In the genomic region with DNA sequence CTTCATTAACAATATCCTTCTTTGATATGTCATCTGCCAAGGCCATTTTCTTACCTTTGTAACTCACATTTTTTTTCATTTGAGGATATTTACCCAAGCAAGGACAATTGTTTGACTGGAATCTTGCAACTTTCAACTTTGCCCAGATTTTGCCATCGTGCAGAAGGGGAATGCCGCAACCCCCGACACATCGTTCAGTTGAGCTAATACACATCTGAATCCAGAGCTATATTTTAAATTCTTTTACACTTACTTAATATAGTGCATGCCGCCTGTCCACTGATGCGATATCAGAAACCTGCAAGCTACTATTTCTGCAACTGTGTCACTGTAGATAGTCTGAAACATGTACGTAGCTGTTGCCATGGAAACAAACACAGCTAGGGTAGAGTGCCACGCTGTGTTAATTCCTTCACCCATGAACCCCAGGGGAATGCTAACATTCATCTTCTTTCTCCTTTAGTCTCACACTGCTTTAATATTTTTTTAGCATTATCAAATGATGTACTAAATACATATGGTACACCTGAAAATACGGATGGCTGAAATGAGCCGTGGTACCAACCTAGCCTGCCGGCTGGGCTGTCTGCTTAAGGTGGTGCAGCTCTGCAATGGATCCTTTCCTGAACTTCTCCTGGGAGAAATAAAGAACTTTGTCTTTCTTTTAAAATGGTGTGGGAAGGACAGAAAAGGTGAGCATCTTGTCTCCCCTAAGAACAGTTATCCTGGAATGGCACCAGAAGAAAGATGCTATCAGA, we compare ENCODE assay signal across 11 cellular contexts.
DNase-seq lines count a peak whose midpoint lies in the region; ATAC-seq, FAIRE-seq and TF ChIP-seq lines count a peak whose summit lies in the region.
"Had no signal": no experiment of that assay in that cellular context is flagged by ENCODE, and none has a peak within 500 bp of the region (broad histone marks: within the 10 kb centered on the region; RNA-seq: fewer than 3 reads in every experiment).

No MANE protein-coding gene starts in this region.

- no peak for TF ChIP-seq POLR2A in K562 (conservative IDR thresholded peaks at IDR 0.05)

- intact Hi-C loops in A673 (cut with micrococcal nuclease; ENCODE audit: unreplicated experiment) (no loop called here), K562 (cut with micrococcal nuclease) (no loop called here)

- CTCF ChIA-PET in A673 (lab: Charles Lee) (interaction anchor here (0.6 kb wide), 1 partner anchor 406 kb away, joined by 4 read pairs; no protein-coding TSS in a partner anchor), K562 (lab: Yijun Ruan, JAX; ENCODE audit: low intra/inter-chr PET ratio) (no interaction called here)

- ATAC-seq in HG03060 (IDR thresholded peaks at IDR 0.05; ENCODE audit: low read depth, unreplicated experiment), result peak; percentile 99
- no peak for ATAC-seq in K562
- ATAC-seq in natural killer cell treated with Interleukin-12 subunit alpha and Interleukin-12 subunit beta and Interleukin-15 and Interleukin-18, amount 100 ng/mL, for 72 hours, result no peak
- ATAC-seq: psoas muscle had no signal

- DNase-seq in A673 (ENCODE audit: low spot score), result peak; percentile 33
- DNase-seq in GM19239 (ENCODE audit: insufficient read length, low spot score), result peak; percentile 38
- DNase-seq in K562 (ENCODE audit: extremely low read depth in 1 of 4, low spot score in 3 of 4), result no peak
- DNase-seq in COLO829 (ENCODE audit: low spot score), result no peak
- DNase-seq in stimulated activated CD4-positive, alpha-beta T cell treated with anti-CD3 and anti-CD28 coated beads, Interleukin-15, amount 100 ng/mL, for 24 hours, result no peak
- no peak for DNase-seq in natural killer cell treated with Interleukin-12 subunit alpha and Interleukin-12 subunit beta and Interleukin-15 and Interleukin-18, amount 100 ng/mL, for 72 hours (ENCODE audit: low spot score)
- DNase-seq in glutamatergic neuron, result no peak
- DNase-seq: KG1, psoas muscle had no signal

- WGBS in K562 (ENCODE audit: insufficient coverage, low coverage, missing lambda C conversion rate), result 11% methylated on average over 10 of the region's 11 CpGs

- POLR2A ChIA-PET in A673 (lab: Charles Lee; ENCODE audit: low non-redundant PET), result no interaction called here
- POLR2A ChIA-PET in K562 (lab: Yijun Ruan, JAX), result no interaction called here

- no peaks in the 10 kb centered on the region for H3K27me3 ChIP-seq in A673 (replicated peaks; ENCODE audit: insufficient read depth, low read depth, low read length, poor library complexity)
- peaks cover 2 to 16% of the 10 kb centered on the region in 2 experiments; a peak in 3 of 5 replicates for H3K27me3 ChIP-seq in K562 (ENCODE audit: control insufficient read depth in 2 of 2, insufficient read depth in 2 of 2, low read length in 2 of 2)

- H3K27me3 Mint-ChIP-seq in natural killer cell treated with Interleukin-12 subunit alpha and Interleukin-12 subunit beta and Interleukin-15 and Interleukin-18, amount 100 ng/mL, for 72 hours, result no peaks in the 10 kb centered on the region
- H3K27me3 Mint-ChIP-seq in glutamatergic neuron (ENCODE audit: unreplicated experiment), result peaks cover 2% of the 10 kb centered on the region

- H3K27ac Mint-ChIP-seq in natural killer cell treated with Interleukin-12 subunit alpha and Interleukin-12 subunit beta and Interleukin-15 and Interleukin-18, amount 100 ng/mL, for 72 hours, result no peak overlapping the region
- no peak overlapping the region for H3K27ac Mint-ChIP-seq in glutamatergic neuron (ENCODE audit: unreplicated experiment)

- H3K27ac ChIP-seq in A673 (ENCODE audit: low read depth, low read length, poor library complexity, severe bottlenecking), result no peak overlapping the region
- H3K27ac ChIP-seq in K562 (ENCODE audit: extremely low read depth, low read depth, low read length), result no peak overlapping the region
- H3K27ac ChIP-seq: epithelial cell of prostate, psoas muscle had no signal

- no peak for TF ChIP-seq RAD21 in K562 (CRISPR knock-in tag; conservative IDR thresholded peaks at IDR 0.05 in 1 of 2, IDR thresholded peaks at IDR 0.05 in 1 of 2)

- in situ Hi-C loops in K562 (cut with MboI), result no loop called here

- H3K36me3 Mint-ChIP-seq in natural killer cell treated with Interleukin-12 subunit alpha and Interleukin-12 subunit beta and Interleukin-15 and Interleukin-18, amount 100 ng/mL, for 72 hours, result no peaks in the 10 kb centered on the region
- no peaks in the 10 kb centered on the region for H3K36me3 Mint-ChIP-seq in glutamatergic neuron (ENCODE audit: unreplicated experiment)

- H3K9me3 Mint-ChIP-seq in natural killer cell treated with Interleukin-12 subunit alpha and Interleukin-12 subunit beta and Interleukin-15 and Interleukin-18, amount 100 ng/mL, for 72 hours, result no peaks in the 10 kb centered on the region
- H3K9me3 Mint-ChIP-seq in glutamatergic neuron (ENCODE audit: unreplicated experiment), result peaks cover 8% of the 10 kb centered on the region

- no peak overlapping the region for H3K9ac ChIP-seq in K562 (ENCODE audit: insufficient read depth in 1 of 2, low read depth in 2 of 2, low read length in 2 of 2)

- H3K4me1 Mint-ChIP-seq in natural killer cell treated with Interleukin-12 subunit alpha and Interleukin-12 subunit beta and Interleukin-15 and Interleukin-18, amount 100 ng/mL, for 72 hours (ENCODE audit: low read depth in 2 of 2), result peaks cover 16 to 22% of the 10 kb centered on the region in 2 donors
- peaks cover 28% of the 10 kb centered on the region for H3K4me1 Mint-ChIP-seq in glutamatergic neuron (ENCODE audit: low read depth, unreplicated experiment)

- H3K36me3 ChIP-seq in A673 (ENCODE audit: insufficient read depth, low read length, poor library complexity, severe bottlenecking), result no peaks in the 10 kb centered on the region
- H3K36me3 ChIP-seq in K562 (ENCODE audit: control insufficient read depth, insufficient read depth, low read length), result no peaks in the 10 kb centered on the region

- no peak overlapping the region for H3K4me3 Mint-ChIP-seq in natural killer cell treated with Interleukin-12 subunit alpha and Interleukin-12 subunit beta and Interleukin-15 and Interleukin-18, amount 100 ng/mL, for 72 hours
- H3K4me3 Mint-ChIP-seq in glutamatergic neuron (ENCODE audit: unreplicated experiment), result no peak overlapping the region

- no peak overlapping the region for H3K4me2 ChIP-seq in K562 (ENCODE audit: insufficient read depth, low read length)

- no peaks in the 10 kb centered on the region for H4K20me1 ChIP-seq in K562 (replicated peaks; ENCODE audit: control insufficient read depth, insufficient read depth, low read length)

- H3K79me2 ChIP-seq in K562 (ENCODE audit: control insufficient read depth, insufficient read depth, low read length), result no peaks in the 10 kb centered on the region

- H3K9me3 ChIP-seq in A673 (ENCODE audit: low read depth, low read length, poor library complexity, severe bottlenecking), result no peaks in the 10 kb centered on the region
- no peaks in the 10 kb centered on the region for H3K9me3 ChIP-seq in K562 (replicated peaks; ENCODE audit: control insufficient read depth, insufficient read depth, low read depth, low read length)
- H3K9me3 ChIP-seq: psoas muscle had no signal

- H3K4me1 ChIP-seq in A673 (ENCODE audit: insufficient read depth, low read length, poor library complexity, severe bottlenecking) (no peaks in the 10 kb centered on the region), K562 (replicated peaks in 1 of 2; ENCODE audit: control insufficient read depth in 2 of 2, insufficient read depth in 2 of 2, low read length in 2 of 2) (no peaks in the 10 kb centered on the region)
- H3K4me1 ChIP-seq: psoas muscle had no signal

- no peak for TF ChIP-seq EP300 in K562 (IDR thresholded peaks at IDR 0.05; ENCODE audit: low read length)

- TF ChIP-seq CTCF in A673 (conservative IDR thresholded peaks at IDR 0.05; ENCODE audit: low read depth, low read length) (no peak), K562 (IDR thresholded peaks at IDR 0.05 in 2 of 3, conservative IDR thresholded peaks at IDR 0.05 in 1 of 3; ENCODE audit: insufficient read depth in 2 of 3, low read depth in 1 of 3, low read length in 3 of 3) (no peak), glutamatergic neuron (IDR thresholded peaks at IDR 0.05; ENCODE audit: partially characterized antibody, unreplicated experiment) (no peak)

- H3K4me3 ChIP-seq in A673 (ENCODE audit: low read depth, low read length, poor library complexity, severe bottlenecking) (no peak overlapping the region), K562 (no peak overlapping the region)
- H3K4me3 ChIP-seq: psoas muscle had no signal

- peak; percentile 58 for FAIRE-seq in GM19239 (lab: Jason Lieb, UNC)
- FAIRE-seq in K562 (lab: Jason Lieb, UNC), result no peak

- BruUV-seq in A673 (replicated peaks; lab: Mats Ljungman, UMichigan) (no TSS peak), K562 (replicated peaks; lab: Mats Ljungman, UMichigan) (no TSS peak)

- no peak overlapping the region for H2AFZ ChIP-seq in K562 (ENCODE audit: low read depth, low read length)

- H3K9me1 ChIP-seq in K562 (ENCODE audit: control insufficient read depth, insufficient read depth, low read length), result no peaks in the 10 kb centered on the region

TF ChIP-seq in K562, 482 proteins besides CTCF, POLR2A, EP300 and RAD21:
- TF ChIP-seq RFX1 (IDR thresholded peaks at IDR 0.05) (peak; percentile 78), CBX2 (IDR thresholded peaks at IDR 0.05; ENCODE audit: insufficient read depth, low read length, poor library complexity, severe bottlenecking) (no peak), TGIF2 (CRISPR knock-in tag; IDR thresholded peaks at IDR 0.05) (no peak)
- TF ChIP-seq, protein P1, sequence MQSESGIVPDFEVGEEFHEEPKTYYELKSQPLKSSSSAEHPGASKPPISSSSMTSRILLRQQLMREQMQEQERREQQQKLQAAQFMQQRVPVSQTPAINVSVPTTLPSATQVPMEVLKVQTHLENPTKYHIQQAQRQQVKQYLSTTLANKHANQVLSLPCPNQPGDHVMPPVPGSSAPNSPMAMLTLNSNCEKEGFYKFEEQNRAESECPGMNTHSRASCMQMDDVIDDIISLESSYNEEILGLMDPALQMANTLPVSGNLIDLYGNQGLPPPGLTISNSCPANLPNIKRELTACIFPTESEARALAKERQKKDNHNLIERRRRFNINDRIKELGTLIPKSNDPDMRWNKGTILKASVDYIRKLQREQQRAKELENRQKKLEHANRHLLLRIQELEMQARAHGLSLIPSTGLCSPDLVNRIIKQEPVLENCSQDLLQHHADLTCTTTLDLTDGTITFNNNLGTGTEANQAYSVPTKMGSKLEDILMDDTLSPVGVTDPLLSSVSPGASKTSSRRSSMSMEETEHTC (IDR thresholded peaks at IDR 0.05), result no peak

Comparison
In these comparisons a context has a peak if more than half of its experiments do, and no peak if none do; other contexts are left out.
1. DNase-seq: peak in A673 (single experiment) and GM19239 (single experiment); none in K562 (0 of 4), COLO829 (single experiment), stimulated activated CD4-positive, alpha-beta T cell treated with anti-CD3 and anti-CD28 coated beads, Interleukin-15, amount 100 ng/mL, for 24 hours (single experiment), natural killer cell treated with Interleukin-12 subunit alpha and Interleukin-12 subunit beta and Interleukin-15 and Interleukin-18, amount 100 ng/mL, for 72 hours (single experiment) and glutamatergic neuron (single experiment).